In the genomic region with DNA sequence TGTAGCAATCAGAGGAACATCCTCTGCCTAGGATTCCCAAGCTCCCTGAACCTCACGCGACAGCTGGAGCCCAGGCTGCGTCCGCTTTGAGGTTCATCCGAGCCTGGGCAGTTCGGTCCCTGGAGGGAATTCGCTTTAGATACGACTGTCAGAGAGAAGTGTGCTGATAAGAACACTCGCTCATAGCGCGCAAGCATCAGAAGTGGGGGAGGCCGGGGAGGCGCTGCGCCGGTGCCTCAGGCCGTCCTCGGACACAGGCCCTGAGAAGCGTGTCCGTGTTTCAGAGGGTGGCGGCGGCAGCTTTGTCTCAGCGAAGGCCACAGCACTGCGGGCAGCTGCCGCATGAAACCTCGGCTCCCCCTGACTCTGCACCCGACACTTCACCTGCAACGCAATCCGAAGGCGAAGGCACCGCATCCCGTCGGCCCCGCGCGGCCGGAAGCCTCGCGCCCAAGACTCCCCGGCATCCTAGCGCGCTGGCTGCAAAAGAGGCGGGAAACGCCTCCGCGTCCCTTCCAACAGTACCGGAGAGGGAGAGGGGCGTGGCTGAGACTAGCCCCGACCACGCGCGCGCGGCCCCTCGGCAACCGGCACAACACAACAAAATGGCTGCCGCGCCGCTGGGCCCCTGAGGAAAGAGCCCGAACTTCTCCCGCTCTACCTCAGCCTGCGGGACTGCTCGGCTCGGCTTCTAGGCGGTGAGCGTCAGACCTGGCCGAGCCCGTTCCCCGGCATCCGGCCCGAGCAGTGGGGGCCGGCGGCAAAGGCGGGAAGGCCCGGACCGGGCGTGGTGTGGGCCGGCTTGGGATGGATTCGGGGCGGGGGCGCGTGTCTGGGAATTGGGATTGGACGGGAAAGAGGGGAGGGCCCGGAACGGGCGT, we compare ENCODE assay signal across 1 cellular context.
TF ChIP-seq lines count a peak whose summit lies in the region.

A gene with protein sequence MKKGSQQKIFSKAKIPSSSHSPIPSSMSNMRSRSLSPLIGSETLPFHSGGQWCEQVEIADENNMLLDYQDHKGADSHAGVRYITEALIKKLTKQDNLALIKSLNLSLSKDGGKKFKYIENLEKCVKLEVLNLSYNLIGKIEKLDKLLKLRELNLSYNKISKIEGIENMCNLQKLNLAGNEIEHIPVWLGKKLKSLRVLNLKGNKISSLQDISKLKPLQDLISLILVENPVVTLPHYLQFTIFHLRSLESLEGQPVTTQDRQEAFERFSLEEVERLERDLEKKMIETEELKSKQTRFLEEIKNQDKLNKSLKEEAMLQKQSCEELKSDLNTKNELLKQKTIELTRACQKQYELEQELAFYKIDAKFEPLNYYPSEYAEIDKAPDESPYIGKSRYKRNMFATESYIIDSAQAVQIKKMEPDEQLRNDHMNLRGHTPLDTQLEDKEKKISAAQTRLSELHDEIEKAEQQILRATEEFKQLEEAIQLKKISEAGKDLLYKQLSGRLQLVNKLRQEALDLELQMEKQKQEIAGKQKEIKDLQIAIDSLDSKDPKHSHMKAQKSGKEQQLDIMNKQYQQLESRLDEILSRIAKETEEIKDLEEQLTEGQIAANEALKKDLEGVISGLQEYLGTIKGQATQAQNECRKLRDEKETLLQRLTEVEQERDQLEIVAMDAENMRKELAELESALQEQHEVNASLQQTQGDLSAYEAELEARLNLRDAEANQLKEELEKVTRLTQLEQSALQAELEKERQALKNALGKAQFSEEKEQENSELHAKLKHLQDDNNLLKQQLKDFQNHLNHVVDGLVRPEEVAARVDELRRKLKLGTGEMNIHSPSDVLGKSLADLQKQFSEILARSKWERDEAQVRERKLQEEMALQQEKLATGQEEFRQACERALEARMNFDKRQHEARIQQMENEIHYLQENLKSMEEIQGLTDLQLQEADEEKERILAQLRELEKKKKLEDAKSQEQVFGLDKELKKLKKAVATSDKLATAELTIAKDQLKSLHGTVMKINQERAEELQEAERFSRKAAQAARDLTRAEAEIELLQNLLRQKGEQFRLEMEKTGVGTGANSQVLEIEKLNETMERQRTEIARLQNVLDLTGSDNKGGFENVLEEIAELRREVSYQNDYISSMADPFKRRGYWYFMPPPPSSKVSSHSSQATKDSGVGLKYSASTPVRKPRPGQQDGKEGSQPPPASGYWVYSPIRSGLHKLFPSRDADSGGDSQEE (N-terminal part only) (plus strand): TSS at position 586 of the 881 bp plus-strand sequence. CDS start 13,372 bp downstream, outside the sequence.

TF ChIP-seq in HepG2, 621 proteins besides CTCF, POLR2A, EP300 and RAD21 (continued from another document and continues in another):
- TF ChIP-seq, protein P1, sequence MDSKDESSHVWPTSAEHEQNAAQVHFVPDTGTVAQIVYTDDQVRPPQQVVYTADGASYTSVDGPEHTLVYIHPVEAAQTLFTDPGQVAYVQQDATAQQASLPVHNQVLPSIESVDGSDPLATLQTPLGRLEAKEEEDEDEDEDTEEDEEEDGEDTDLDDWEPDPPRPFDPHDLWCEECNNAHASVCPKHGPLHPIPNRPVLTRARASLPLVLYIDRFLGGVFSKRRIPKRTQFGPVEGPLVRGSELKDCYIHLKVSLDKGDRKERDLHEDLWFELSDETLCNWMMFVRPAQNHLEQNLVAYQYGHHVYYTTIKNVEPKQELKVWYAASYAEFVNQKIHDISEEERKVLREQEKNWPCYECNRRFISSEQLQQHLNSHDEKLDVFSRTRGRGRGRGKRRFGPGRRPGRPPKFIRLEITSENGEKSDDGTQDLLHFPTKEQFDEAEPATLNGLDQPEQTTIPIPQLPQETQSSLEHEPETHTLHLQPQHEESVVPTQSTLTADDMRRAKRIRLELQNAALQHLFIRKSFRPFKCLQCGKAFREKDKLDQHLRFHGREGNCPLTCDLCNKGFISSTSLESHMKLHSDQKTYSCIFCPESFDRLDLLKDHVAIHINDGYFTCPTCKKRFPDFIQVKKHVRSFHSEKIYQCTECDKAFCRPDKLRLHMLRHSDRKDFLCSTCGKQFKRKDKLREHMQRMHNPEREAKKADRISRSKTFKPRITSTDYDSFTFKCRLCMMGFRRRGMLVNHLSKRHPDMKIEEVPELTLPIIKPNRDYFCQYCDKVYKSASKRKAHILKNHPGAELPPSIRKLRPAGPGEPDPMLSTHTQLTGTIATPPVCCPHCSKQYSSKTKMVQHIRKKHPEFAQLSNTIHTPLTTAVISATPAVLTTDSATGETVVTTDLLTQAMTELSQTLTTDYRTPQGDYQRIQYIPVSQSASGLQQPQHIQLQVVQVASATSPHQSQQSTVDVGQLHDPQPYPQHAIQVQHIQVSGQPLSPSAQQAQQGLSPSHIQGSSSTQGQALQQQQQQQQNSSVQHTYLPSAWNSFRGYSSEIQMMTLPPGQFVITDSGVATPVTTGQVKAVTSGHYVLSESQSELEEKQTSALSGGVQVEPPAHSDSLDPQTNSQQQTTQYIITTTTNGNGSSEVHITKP (CRISPR knock-in tag; IDR thresholded peaks at IDR 0.05; ENCODE audit: low read depth) = peak; percentile 50; the same call in 1 of the 2 replicates
- peak; percentile 81 for TF ChIP-seq IRF2 (CRISPR knock-in tag; IDR thresholded peaks at IDR 0.05)
- TF ChIP-seq, protein P2, sequence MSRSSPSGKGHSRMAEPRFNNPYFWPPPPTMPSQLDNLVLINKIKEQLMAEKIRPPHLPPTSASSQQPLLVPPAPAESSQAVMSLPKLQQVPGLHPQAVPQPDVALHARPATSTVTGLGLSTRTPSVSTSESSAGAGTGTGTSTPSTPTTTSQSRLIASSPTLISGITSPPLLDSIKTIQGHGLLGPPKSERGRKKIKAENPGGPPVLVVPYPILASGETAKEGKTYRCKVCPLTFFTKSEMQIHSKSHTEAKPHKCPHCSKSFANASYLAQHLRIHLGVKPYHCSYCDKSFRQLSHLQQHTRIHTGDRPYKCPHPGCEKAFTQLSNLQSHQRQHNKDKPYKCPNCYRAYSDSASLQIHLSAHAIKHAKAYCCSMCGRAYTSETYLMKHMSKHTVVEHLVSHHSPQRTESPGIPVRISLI (CRISPR knock-in tag; IDR thresholded peaks at IDR 0.05; ENCODE audit: borderline replicate concordance) = peak; percentile 11; the same call in 1 of the 2 replicates
- TF ChIP-seq ZNF780A (CRISPR knock-in tag; IDR thresholded peaks at IDR 0.05) = 0 out of 2 replicates have a peak, but pooled peaks have one; percentile 77
- no peak for TF ChIP-seq RORA (CRISPR knock-in tag; IDR thresholded peaks at IDR 0.05)
- TF ChIP-seq, protein P3, sequence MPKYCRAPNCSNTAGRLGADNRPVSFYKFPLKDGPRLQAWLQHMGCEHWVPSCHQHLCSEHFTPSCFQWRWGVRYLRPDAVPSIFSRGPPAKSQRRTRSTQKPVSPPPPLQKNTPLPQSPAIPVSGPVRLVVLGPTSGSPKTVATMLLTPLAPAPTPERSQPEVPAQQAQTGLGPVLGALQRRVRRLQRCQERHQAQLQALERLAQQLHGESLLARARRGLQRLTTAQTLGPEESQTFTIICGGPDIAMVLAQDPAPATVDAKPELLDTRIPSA (CRISPR knock-in tag; IDR thresholded peaks at IDR 0.05; ENCODE audit: borderline replicate concordance) = peak; percentile 98
- TF ChIP-seq, protein P4, sequence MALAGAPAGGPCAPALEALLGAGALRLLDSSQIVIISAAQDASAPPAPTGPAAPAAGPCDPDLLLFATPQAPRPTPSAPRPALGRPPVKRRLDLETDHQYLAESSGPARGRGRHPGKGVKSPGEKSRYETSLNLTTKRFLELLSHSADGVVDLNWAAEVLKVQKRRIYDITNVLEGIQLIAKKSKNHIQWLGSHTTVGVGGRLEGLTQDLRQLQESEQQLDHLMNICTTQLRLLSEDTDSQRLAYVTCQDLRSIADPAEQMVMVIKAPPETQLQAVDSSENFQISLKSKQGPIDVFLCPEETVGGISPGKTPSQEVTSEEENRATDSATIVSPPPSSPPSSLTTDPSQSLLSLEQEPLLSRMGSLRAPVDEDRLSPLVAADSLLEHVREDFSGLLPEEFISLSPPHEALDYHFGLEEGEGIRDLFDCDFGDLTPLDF (CRISPR knock-in tag; IDR thresholded peaks at IDR 0.05) = peak; percentile 96
- peak; percentile 80; the same call in 1 of the 2 replicates for TF ChIP-seq RFXAP (CRISPR knock-in tag; IDR thresholded peaks at IDR 0.05; ENCODE audit: borderline replicate concordance)
- peak; percentile 94; the same call in 1 of the 2 replicates for TF ChIP-seq REXO4 (CRISPR knock-in tag; IDR thresholded peaks at IDR 0.05; ENCODE audit: borderline replicate concordance)
- TF ChIP-seq, protein P5, sequence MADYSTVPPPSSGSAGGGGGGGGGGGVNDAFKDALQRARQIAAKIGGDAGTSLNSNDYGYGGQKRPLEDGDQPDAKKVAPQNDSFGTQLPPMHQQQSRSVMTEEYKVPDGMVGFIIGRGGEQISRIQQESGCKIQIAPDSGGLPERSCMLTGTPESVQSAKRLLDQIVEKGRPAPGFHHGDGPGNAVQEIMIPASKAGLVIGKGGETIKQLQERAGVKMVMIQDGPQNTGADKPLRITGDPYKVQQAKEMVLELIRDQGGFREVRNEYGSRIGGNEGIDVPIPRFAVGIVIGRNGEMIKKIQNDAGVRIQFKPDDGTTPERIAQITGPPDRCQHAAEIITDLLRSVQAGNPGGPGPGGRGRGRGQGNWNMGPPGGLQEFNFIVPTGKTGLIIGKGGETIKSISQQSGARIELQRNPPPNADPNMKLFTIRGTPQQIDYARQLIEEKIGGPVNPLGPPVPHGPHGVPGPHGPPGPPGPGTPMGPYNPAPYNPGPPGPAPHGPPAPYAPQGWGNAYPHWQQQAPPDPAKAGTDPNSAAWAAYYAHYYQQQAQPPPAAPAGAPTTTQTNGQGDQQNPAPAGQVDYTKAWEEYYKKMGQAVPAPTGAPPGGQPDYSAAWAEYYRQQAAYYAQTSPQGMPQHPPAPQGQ (CRISPR knock-in tag; IDR thresholded peaks at IDR 0.05; ENCODE audit: borderline replicate concordance) = no peak
- peak; percentile 95; the same call in 1 of the 2 replicates for TF ChIP-seq NRL (CRISPR knock-in tag; IDR thresholded peaks at IDR 0.05; ENCODE audit: borderline replicate concordance)
- peak; percentile 97 for TF ChIP-seq KLF11 (CRISPR knock-in tag; IDR thresholded peaks at IDR 0.05)
- TF ChIP-seq, protein P6, sequence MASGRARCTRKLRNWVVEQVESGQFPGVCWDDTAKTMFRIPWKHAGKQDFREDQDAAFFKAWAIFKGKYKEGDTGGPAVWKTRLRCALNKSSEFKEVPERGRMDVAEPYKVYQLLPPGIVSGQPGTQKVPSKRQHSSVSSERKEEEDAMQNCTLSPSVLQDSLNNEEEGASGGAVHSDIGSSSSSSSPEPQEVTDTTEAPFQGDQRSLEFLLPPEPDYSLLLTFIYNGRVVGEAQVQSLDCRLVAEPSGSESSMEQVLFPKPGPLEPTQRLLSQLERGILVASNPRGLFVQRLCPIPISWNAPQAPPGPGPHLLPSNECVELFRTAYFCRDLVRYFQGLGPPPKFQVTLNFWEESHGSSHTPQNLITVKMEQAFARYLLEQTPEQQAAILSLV (CRISPR knock-in tag; IDR thresholded peaks at IDR 0.05; ENCODE audit: borderline replicate concordance) = peak; percentile 99
- TF ChIP-seq ZNF430 (CRISPR knock-in tag; IDR thresholded peaks at IDR 0.05) = peak; percentile 96
- TF ChIP-seq MED13 (CRISPR knock-in tag; IDR thresholded peaks at IDR 0.05) = peak; percentile 90
- TF ChIP-seq ZNF484 (CRISPR knock-in tag; IDR thresholded peaks at IDR 0.05; ENCODE audit: borderline replicate concordance, low read depth) = no peak
- peak; percentile 85; the same call in 1 of the 2 replicates for TF ChIP-seq ZNF160 (CRISPR knock-in tag; IDR thresholded peaks at IDR 0.05)
- peak; percentile 80 for TF ChIP-seq ZNF550 (CRISPR knock-in tag; IDR thresholded peaks at IDR 0.05; ENCODE audit: borderline replicate concordance)
- TF ChIP-seq ZNF264 (CRISPR knock-in tag; IDR thresholded peaks at IDR 0.05) = peak; percentile 93
- peak; percentile 68 for TF ChIP-seq NFYC (CRISPR knock-in tag; IDR thresholded peaks at IDR 0.05)
- peak; percentile 98 for TF ChIP-seq PHF8 (CRISPR knock-in tag; IDR thresholded peaks at IDR 0.05)
- peak; percentile 86; the same call in 1 of the 2 replicates for TF ChIP-seq SNAPC2 (CRISPR knock-in tag; IDR thresholded peaks at IDR 0.05)
- TF ChIP-seq NONO (IDR thresholded peaks at IDR 0.05) = no peak
- TF ChIP-seq NONO (CRISPR knock-in tag; conservative IDR thresholded peaks at IDR 0.05) = peak; percentile 92; the same call in 1 of the 2 replicates
- TF ChIP-seq ZNF343 (CRISPR knock-in tag; IDR thresholded peaks at IDR 0.05) = peak; percentile 94
- peak; percentile 88; the same call in 1 of the 2 replicates for TF ChIP-seq ZNF432 (CRISPR knock-in tag; IDR thresholded peaks at IDR 0.05; ENCODE audit: borderline replicate concordance)
- TF ChIP-seq RARG (CRISPR knock-in tag; IDR thresholded peaks at IDR 0.05; ENCODE audit: low read depth) = peak; percentile 94
- peak; percentile 67 for TF ChIP-seq ELF1 (CRISPR knock-in tag; IDR thresholded peaks at IDR 0.05)
- TF ChIP-seq ZNF383 (CRISPR knock-in tag; IDR thresholded peaks at IDR 0.05; ENCODE audit: borderline replicate concordance) = no peak
- no peak for TF ChIP-seq ZEB1 (IDR thresholded peaks at IDR 0.05; ENCODE audit: insufficient replicate concordance, low read depth)
- no peak for TF ChIP-seq GPN1 (CRISPR knock-in tag; IDR thresholded peaks at IDR 0.05; ENCODE audit: borderline replicate concordance)
- no peak; the same call in 1 of the 2 replicates for TF ChIP-seq ZNF674 (CRISPR knock-in tag; IDR thresholded peaks at IDR 0.05; ENCODE audit: low read depth)
- TF ChIP-seq, protein P7, sequence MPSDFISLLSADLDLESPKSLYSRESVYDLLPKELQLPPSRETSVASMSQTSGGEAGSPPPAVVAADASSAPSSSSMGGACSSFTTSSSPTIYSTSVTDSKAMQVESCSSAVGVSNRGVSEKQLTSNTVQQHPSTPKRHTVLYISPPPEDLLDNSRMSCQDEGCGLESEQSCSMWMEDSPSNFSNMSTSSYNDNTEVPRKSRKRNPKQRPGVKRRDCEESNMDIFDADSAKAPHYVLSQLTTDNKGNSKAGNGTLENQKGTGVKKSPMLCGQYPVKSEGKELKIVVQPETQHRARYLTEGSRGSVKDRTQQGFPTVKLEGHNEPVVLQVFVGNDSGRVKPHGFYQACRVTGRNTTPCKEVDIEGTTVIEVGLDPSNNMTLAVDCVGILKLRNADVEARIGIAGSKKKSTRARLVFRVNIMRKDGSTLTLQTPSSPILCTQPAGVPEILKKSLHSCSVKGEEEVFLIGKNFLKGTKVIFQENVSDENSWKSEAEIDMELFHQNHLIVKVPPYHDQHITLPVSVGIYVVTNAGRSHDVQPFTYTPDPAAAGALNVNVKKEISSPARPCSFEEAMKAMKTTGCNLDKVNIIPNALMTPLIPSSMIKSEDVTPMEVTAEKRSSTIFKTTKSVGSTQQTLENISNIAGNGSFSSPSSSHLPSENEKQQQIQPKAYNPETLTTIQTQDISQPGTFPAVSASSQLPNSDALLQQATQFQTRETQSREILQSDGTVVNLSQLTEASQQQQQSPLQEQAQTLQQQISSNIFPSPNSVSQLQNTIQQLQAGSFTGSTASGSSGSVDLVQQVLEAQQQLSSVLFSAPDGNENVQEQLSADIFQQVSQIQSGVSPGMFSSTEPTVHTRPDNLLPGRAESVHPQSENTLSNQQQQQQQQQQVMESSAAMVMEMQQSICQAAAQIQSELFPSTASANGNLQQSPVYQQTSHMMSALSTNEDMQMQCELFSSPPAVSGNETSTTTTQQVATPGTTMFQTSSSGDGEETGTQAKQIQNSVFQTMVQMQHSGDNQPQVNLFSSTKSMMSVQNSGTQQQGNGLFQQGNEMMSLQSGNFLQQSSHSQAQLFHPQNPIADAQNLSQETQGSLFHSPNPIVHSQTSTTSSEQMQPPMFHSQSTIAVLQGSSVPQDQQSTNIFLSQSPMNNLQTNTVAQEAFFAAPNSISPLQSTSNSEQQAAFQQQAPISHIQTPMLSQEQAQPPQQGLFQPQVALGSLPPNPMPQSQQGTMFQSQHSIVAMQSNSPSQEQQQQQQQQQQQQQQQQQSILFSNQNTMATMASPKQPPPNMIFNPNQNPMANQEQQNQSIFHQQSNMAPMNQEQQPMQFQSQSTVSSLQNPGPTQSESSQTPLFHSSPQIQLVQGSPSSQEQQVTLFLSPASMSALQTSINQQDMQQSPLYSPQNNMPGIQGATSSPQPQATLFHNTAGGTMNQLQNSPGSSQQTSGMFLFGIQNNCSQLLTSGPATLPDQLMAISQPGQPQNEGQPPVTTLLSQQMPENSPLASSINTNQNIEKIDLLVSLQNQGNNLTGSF (CRISPR knock-in tag; IDR thresholded peaks at IDR 0.05) = peak; percentile 92; the same call in 1 of the 2 replicates
- TF ChIP-seq SOX13 (IDR thresholded peaks at IDR 0.05) = no peak
- peak in 1 of 2 experiments; percentile 40; a peak in 1 of 4 replicates for TF ChIP-seq SOX13 (CRISPR knock-in tag; conservative IDR thresholded peaks at IDR 0.05 in 1 of 2, IDR thresholded peaks at IDR 0.05 in 1 of 2)
